15 cellular contexts compared by ENCODE assay signal in genomic region chr17:7633093-7633492, GRCh38. TPM values are rescaled to one million over a fixed set of nuclear protein-coding genes. Genes with fewer than 3 reads are reported as not detected.
DNase-seq lines count a peak whose midpoint lies in the region; ATAC-seq and TF ChIP-seq lines count a peak whose summit lies in the region.
"Had no signal": no experiment of that assay in that cellular context is flagged by ENCODE, and none has a peak within 500 bp of the region (broad histone marks: within the 10 kb centered on the region; RNA-seq: fewer than 3 reads in every experiment).

No MANE protein-coding gene starts in this region.

- H3K4me3 ChIP-seq in WERI-Rb-1 (ENCODE audit: low read depth, low read length) (no peak overlapping the region), right lobe of liver (no peak overlapping the region), esophagus muscularis mucosa (no peak overlapping the region)
- H3K4me3 ChIP-seq: coronary artery, Peyer's patch, vagina had no signal

- DNase-seq in WERI-Rb-1 (no peak), right lobe of liver (peak; percentile 51 to 79 (median 78)), esophagus muscularis mucosa (ENCODE audit: extremely low spot score) (no peak)
- DNase-seq: NCI-H1105 had no signal

- H3K27ac ChIP-seq in WERI-Rb-1 (no peak overlapping the region), right lobe of liver (peak overlapping the region in 2 of 3 donors; percentile 77), esophagus muscularis mucosa (replicated peaks in 1 of 4) (no peak overlapping the region)
- H3K27ac ChIP-seq: coronary artery, HL-60, KMS-11, neutrophil, Peyer's patch, vagina had no signal

- no peaks in the 10 kb centered on the region for H3K27me3 ChIP-seq in WERI-Rb-1 (ENCODE audit: insufficient read depth, low read depth, severe bottlenecking)
- H3K27me3 ChIP-seq in right lobe of liver, result no peaks in the 10 kb centered on the region
- no peaks in the 10 kb centered on the region for H3K27me3 ChIP-seq in esophagus muscularis mucosa
- H3K27me3 ChIP-seq: Peyer's patch, vagina had no signal

- H3K4me1 ChIP-seq in right lobe of liver (peaks cover 0 to 46% (median 18%) of the 10 kb centered on the region in 4 donors), esophagus muscularis mucosa (peaks cover 0 to 7% (median 3%) of the 10 kb centered on the region in 4 donors)
- H3K4me1 ChIP-seq: vagina had no signal

- TF ChIP-seq POLR2A in right lobe of liver (IDR thresholded peaks at IDR 0.05) (no peak), esophagus muscularis mucosa (IDR thresholded peaks at IDR 0.05; ENCODE audit: low read depth) (no peak)

- WGBS in right lobe of liver (ENCODE audit: insufficient coverage, low coverage, low lambda C conversion rate, missing lambda C conversion rate), result 25% methylated on average over 2 of the region's 2 CpGs
- WGBS in esophagus muscularis mucosa, result 95% methylated on average over 2 of the region's 2 CpGs

- H3K36me3 ChIP-seq in WERI-Rb-1 (no peaks in the 10 kb centered on the region), right lobe of liver (no peaks in the 10 kb centered on the region), esophagus muscularis mucosa (no peaks in the 10 kb centered on the region)
- H3K36me3 ChIP-seq: neutrophil, Peyer's patch, vagina had no signal

- no peak for TF ChIP-seq EP300 in esophagus muscularis mucosa (IDR thresholded peaks at IDR 0.05)

- TF ChIP-seq CTCF in GM12872 (IDR thresholded peaks at IDR 0.05; ENCODE audit: insufficient read depth, low read depth, low read length) (peak; percentile 26; the same call in 1 of the 3 replicates), WERI-Rb-1 (IDR thresholded peaks at IDR 0.05; ENCODE audit: low read depth, low read length) (peak; percentile 16; the same call in 1 of the 2 replicates), right lobe of liver (IDR thresholded peaks at IDR 0.05) (peak in 3 of 4 donors; percentile 25 to 32 (median 30)), esophagus muscularis mucosa (IDR thresholded peaks at IDR 0.05) (no peak)

- ATAC-seq in right lobe of liver (peak; percentile 53 to 66 (median 60)), GM21619 (IDR thresholded peaks at IDR 0.05; ENCODE audit: unreplicated experiment) (no peak), GM21723 (IDR thresholded peaks at IDR 0.05; ENCODE audit: unreplicated experiment) (no peak)

- intact Hi-C loops in right lobe of liver (cut with DNase I) (loop anchor here (10.0 kb wide), 1 partner anchor 52 kb away; the partner anchor contains the start of genes TP53 (in 2 of the 2) and WRAP53 (in 2 of the 2)), esophagus muscularis mucosa (cut with DNase I) (loop anchor here (2.0 kb wide), 1 partner anchor 54 kb away; the partner anchor contains the start of gene TP53)

- no peaks in the 10 kb centered on the region for H3K9me3 ChIP-seq in WERI-Rb-1 (ENCODE audit: severe bottlenecking)
- no peaks in the 10 kb centered on the region for H3K9me3 ChIP-seq in right lobe of liver
- no peaks in the 10 kb centered on the region for H3K9me3 ChIP-seq in esophagus muscularis mucosa
- H3K9me3 ChIP-seq: Caco-2, neutrophil, Peyer's patch, vagina had no signal

RNA-seq across cellular contexts. Expression of gene SHBG, which starts 3.2 kb away (rescaled TPM):
- total RNA-seq in right lobe of liver, result 10 to 100 TPM in 5 of 6 experiments, 1 to 10 TPM in 1; 2.4 to 70.2 (median 15.4) TPM
- under 1 TPM in 1 of 4 donors, not detected in 3; 0.83 TPM for total RNA-seq in esophagus muscularis mucosa
- total RNA-seq: activated CD8-positive, alpha-beta memory T cell treated with anti-CD3 and anti-CD28 coated beads for 36 hours; vagina had no signal

RNA-seq across cellular contexts. Expression of gene SAT2, which starts 5.5 kb away (rescaled TPM):
- total RNA-seq in right lobe of liver, result 100 to 1,000 TPM in 5 of 6 experiments, 10 to 100 TPM in 1; 99.3 to 187 (median 120) TPM
- total RNA-seq in esophagus muscularis mucosa, result 10 to 100 TPM; 54.0 to 71.4 (median 64.2) TPM

RNA-seq across cellular contexts. Expression of gene ATP1B2, which starts 17.6 kb away (rescaled TPM):
- total RNA-seq in right lobe of liver (1 to 10 TPM in 3 of 6 experiments, under 1 TPM in 3; 0.43 to 1.7 (median 0.91) TPM), esophagus muscularis mucosa (1 to 10 TPM; 1.6 to 2.9 (median 2.2) TPM)

RNA-seq across cellular contexts. Expression of gene FXR2, which starts 18.4 kb away (rescaled TPM):
- total RNA-seq in right lobe of liver (10 to 100 TPM; 14.3 to 23.2 (median 16.7) TPM), esophagus muscularis mucosa (10 to 100 TPM; 38.2 to 65.8 (median 50.2) TPM)

RNA-seq across cellular contexts. Expression of gene SOX15, which starts 43.2 kb away (rescaled TPM):
- total RNA-seq in right lobe of liver (not detected), esophagus muscularis mucosa (10 to 100 TPM in 2 of 4 donors, 1 to 10 TPM in 2; 2.9 to 14.6 (median 10.9) TPM)
- total RNA-seq: Caco-2 had no signal

Comparison
In these comparisons a context has a peak if more than half of its experiments do, and no peak if none do; other contexts are left out.
1. CTCF ChIP-seq: peak in GM12872 (single experiment), WERI-Rb-1 (single experiment) and right lobe of liver (3 of 4); none in esophagus muscularis mucosa (0 of 3).
2. DNase-seq: peak in right lobe of liver (3 of 3); none in WERI-Rb-1 (single experiment) and esophagus muscularis mucosa (single experiment).
3. H3K27ac ChIP-seq: peak in right lobe of liver (2 of 3); none in WERI-Rb-1 (single experiment) and esophagus muscularis mucosa (0 of 4).
4. ATAC-seq: peak in right lobe of liver (4 of 4); none in GM21619 (single experiment) and GM21723 (single experiment).